Comparison of ENCODE assay signal across 18 cellular contexts in the genomic region with DNA sequence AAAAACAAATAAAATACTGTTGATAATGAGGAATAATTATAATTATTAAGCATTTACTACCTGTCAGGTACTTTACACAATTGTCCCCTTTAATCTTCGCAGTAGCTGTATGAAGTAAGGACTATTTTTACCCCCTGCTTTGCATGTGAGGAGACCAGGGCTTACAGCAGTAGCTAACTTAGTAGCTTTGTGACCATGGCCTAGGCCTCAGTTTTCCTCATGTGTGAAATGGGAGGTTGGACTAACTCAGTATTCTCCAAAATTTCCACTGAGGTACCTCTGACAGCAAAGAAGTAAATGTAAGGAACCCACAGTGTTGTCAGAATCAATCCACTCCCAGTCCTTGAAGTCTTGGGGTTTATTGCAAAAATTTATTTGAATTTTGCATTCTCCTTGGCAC. TPM values are rescaled to one million over a fixed set of nuclear protein-coding genes. Genes with fewer than 3 reads are reported as not detected.
DNase-seq lines count a peak whose midpoint lies in the region; ATAC-seq and TF ChIP-seq lines count a peak whose summit lies in the region.
"Had no signal": no experiment of that assay in that cellular context is flagged by ENCODE, and none has a peak within 500 bp of the region (broad histone marks: within the 10 kb centered on the region; RNA-seq: fewer than 3 reads in every experiment).

No MANE protein-coding gene starts in this region.

- no peak for TF ChIP-seq POLR2A in heart left ventricle (IDR thresholded peaks at IDR 0.05)

- TF ChIP-seq CTCF in left ventricle myocardium inferior (IDR thresholded peaks at IDR 0.05; ENCODE audit: borderline replicate concordance): no peak
- TF ChIP-seq CTCF in heart left ventricle (IDR thresholded peaks at IDR 0.05): no peak
- TF ChIP-seq CTCF in SU-DHL-6 (IDR thresholded peaks at IDR 0.05; ENCODE audit: insufficient read depth, low read length, poor library complexity, severe bottlenecking): no peak
- TF ChIP-seq CTCF in parathyroid adenoma (IDR thresholded peaks at IDR 0.05): no peak
- TF ChIP-seq CTCF in omental fat pad (IDR thresholded peaks at IDR 0.05): no peak

- H3K27ac ChIP-seq in left ventricle myocardium inferior (replicated peaks) (peak overlapping the region; percentile 89), heart left ventricle (peak overlapping the region in 2 of 12 donors; percentile 78 to 98), SU-DHL-6 (ENCODE audit: low read depth, low read length) (no peak overlapping the region), parathyroid adenoma (peak overlapping the region; percentile 98)
- H3K27ac ChIP-seq: GM23248, HL-60, KMS-11 had no signal

- WGBS in heart left ventricle, 4 donors: 87 to 100% (median 96%) methylated on average over 1 of the region's 1 CpG

- H3K4me3 ChIP-seq in left ventricle myocardium inferior: no peak overlapping the region
- no peak overlapping the region for H3K4me3 ChIP-seq in heart left ventricle
- H3K4me3 ChIP-seq in SU-DHL-6 (ENCODE audit: insufficient read depth, low read length, poor library complexity, severe bottlenecking): no peak overlapping the region
- H3K4me3 ChIP-seq in parathyroid adenoma (ENCODE audit: low read depth, low read length): no peak overlapping the region
- H3K4me3 ChIP-seq: BLaER1 treated with 17β-estradiol and CSF1 and Interleukin-3, amounts not matched to agents 10 nM and 100 nM; GM23248; MG63; SK-N-MC had no signal

- DNase-seq in left ventricle myocardium inferior: no peak
- DNase-seq in heart left ventricle: no peak
- DNase-seq in activated CD4-positive, alpha-beta T cell treated with anti-CD3 and anti-CD28 coated beads for 48 hours: no peak
- no peak for DNase-seq in G401 (ENCODE audit: low spot score)
- no peak for DNase-seq in NCI-H524 (lab: John Stamatoyannopoulos, UW)
- no peak for DNase-seq in omental fat pad (ENCODE audit: low spot score)
- DNase-seq: 8988T, EL, MG63, NCI-H187 treated with DMSO at 0.1 percent for 48 hours, NCI-H2171 treated with DMSO at 0.1 percent for 48 hours had no signal

- H3K79me2 ChIP-seq in SU-DHL-6 (ENCODE audit: insufficient read depth, low read length) (no peaks in the 10 kb centered on the region), parathyroid adenoma (peaks cover 4% of the 10 kb centered on the region)

- peak overlapping the region; percentile 19 for H3K4me2 ChIP-seq in SU-DHL-6 (ENCODE audit: low read depth, low read length, poor library complexity, severe bottlenecking)
- no peak overlapping the region for H3K4me2 ChIP-seq in parathyroid adenoma (ENCODE audit: low read length)
- H3K4me2 ChIP-seq: KMS-11 had no signal

- intact Hi-C loops in left ventricle myocardium inferior (cut with micrococcal nuclease): no loop called here
- intact Hi-C loops in heart left ventricle (cut with DNase I): loop anchor here in 7 of 10 donors (5.0 to 10.0 kb wide), 3 partner anchors 63 to 256 kb away; no protein-coding TSS in a partner anchor

- H2AFZ ChIP-seq in SU-DHL-6 (ENCODE audit: low read depth, low read length, severe bottlenecking): no peak overlapping the region
- H2AFZ ChIP-seq in parathyroid adenoma: no peak overlapping the region
- H2AFZ ChIP-seq: GM23248 had no signal

- H4K20me1 ChIP-seq in SU-DHL-6 (ENCODE audit: low read depth, low read length): no peaks in the 10 kb centered on the region

- ATAC-seq in heart left ventricle (no peak), omental fat pad (ENCODE audit: low FRiP score) (no peak)

- H3K9me3 ChIP-seq in left ventricle myocardium inferior (replicated peaks): no peaks in the 10 kb centered on the region
- no peaks in the 10 kb centered on the region for H3K9me3 ChIP-seq in heart left ventricle
- no peaks in the 10 kb centered on the region for H3K9me3 ChIP-seq in SU-DHL-6 (ENCODE audit: insufficient read depth, low read length)
- no peaks in the 10 kb centered on the region for H3K9me3 ChIP-seq in parathyroid adenoma (ENCODE audit: control insufficient read depth, low read length)
- H3K9me3 ChIP-seq: BLaER1 treated with 17β-estradiol and CSF1 and Interleukin-3, amounts not matched to agents 10 nM and 100 nM; MG63 had no signal

- H3K27me3 ChIP-seq in left ventricle myocardium inferior (ENCODE audit: low read depth): no peaks in the 10 kb centered on the region
- H3K27me3 ChIP-seq in heart left ventricle: no peaks in the 10 kb centered on the region
- H3K27me3 ChIP-seq in SU-DHL-6 (ENCODE audit: low read length): no peaks in the 10 kb centered on the region
- H3K27me3 ChIP-seq in parathyroid adenoma (ENCODE audit: control insufficient read depth, insufficient read depth, low read length): no peaks in the 10 kb centered on the region
- H3K27me3 ChIP-seq: BLaER1 treated with 17β-estradiol and CSF1 and Interleukin-3, amounts not matched to agents 10 nM and 100 nM; MG63 had no signal

- H3K9ac ChIP-seq in SU-DHL-6 (ENCODE audit: low read length) (no peak overlapping the region), parathyroid adenoma (no peak overlapping the region)
- H3K9ac ChIP-seq: GM23248, KMS-11 had no signal

- H3K9me2 ChIP-seq in SU-DHL-6 (replicated peaks; ENCODE audit: insufficient read depth, low read length): no peaks in the 10 kb centered on the region

- H3K36me3 ChIP-seq in left ventricle myocardium inferior: no peaks in the 10 kb centered on the region
- no peaks in the 10 kb centered on the region for H3K36me3 ChIP-seq in heart left ventricle
- no peaks in the 10 kb centered on the region for H3K36me3 ChIP-seq in SU-DHL-6 (ENCODE audit: low read length)
- H3K36me3 ChIP-seq in parathyroid adenoma (ENCODE audit: control insufficient read depth, insufficient read depth, low read length): no peaks in the 10 kb centered on the region
- H3K36me3 ChIP-seq: BLaER1 treated with 17β-estradiol and CSF1 and Interleukin-3, amounts not matched to agents 10 nM and 100 nM; MG63 had no signal

- H3K4me1 ChIP-seq in left ventricle myocardium inferior: peaks cover 48% of the 10 kb centered on the region
- H3K4me1 ChIP-seq in heart left ventricle: peaks cover 7 to 56% (median 37%) of the 10 kb centered on the region in 12 donors
- peaks cover 33% of the 10 kb centered on the region for H3K4me1 ChIP-seq in parathyroid adenoma

- in situ Hi-C loops in G401 (cut with HindIII; ENCODE audit: low sequenced_read_pairs): no loop called here

- H3F3A ChIP-seq in SU-DHL-6 (ENCODE audit: insufficient read depth): no peaks in the 10 kb centered on the region

RNA-seq across cellular contexts. Expression of gene CSRP1, which starts 3.8 kb away (rescaled TPM):
- 41.0 TPM for total RNA-seq in left ventricle myocardium inferior
- total RNA-seq in heart left ventricle: 100 to 1,000 TPM in 2 of 9 donors, 10 to 100 TPM in 7; 35.8 to 325 (median 78.6) TPM
- polyA plus RNA-seq in heart left ventricle: 10 to 100 TPM; 46.6 to 81.7 TPM
- total RNA-seq in G401 (2014; rRNA removed; shearing (Covaris generic)): 176 and 198 TPM in 2 replicates
- total RNA-seq in omental fat pad: 100 to 1,000 TPM; 258 to 670 (median 416) TPM

RNA-seq across cellular contexts. Expression of gene NAV1, which starts 28.2 kb away (rescaled TPM):
- total RNA-seq in left ventricle myocardium inferior (74.8 TPM), heart left ventricle (100 to 1,000 TPM in 1 of 9 donors, 10 to 100 TPM in 8; 58.0 to 107 (median 85.0) TPM), omental fat pad (10 to 100 TPM; 26.0 to 84.1 (median 67.6) TPM)
- 10 to 100 TPM; 30.5 to 37.6 TPM for polyA plus RNA-seq in heart left ventricle
- total RNA-seq in G401 (2014; rRNA removed; shearing (Covaris generic)): 14.4 and 20.0 TPM in 2 replicates

RNA-seq across cellular contexts. Expression of gene PHLDA3, which starts 41.7 kb away (rescaled TPM):
- total RNA-seq in left ventricle myocardium inferior (21.1 TPM), heart left ventricle (10 to 100 TPM; 18.4 to 48.1 (median 33.4) TPM), omental fat pad (100 to 1,000 TPM in 3 of 4 donors, 10 to 100 TPM in 1; 95.2 to 392 (median 148) TPM)
- polyA plus RNA-seq in heart left ventricle: 10 to 100 TPM; 15.2 to 22.9 TPM
- 400 and 462 TPM in 2 replicates for total RNA-seq in G401 (2014; rRNA removed; shearing (Covaris generic))
